21 cellular contexts compared by ENCODE assay signal in genomic region chr1:22236151-22236550, GRCh38.
"Had no signal": no experiment of that assay in that cellular context is flagged by ENCODE, and none has a peak within 500 bp of the region (broad histone marks: within the 10 kb centered on the region; RNA-seq: fewer than 3 reads in every experiment).

No MANE protein-coding gene starts in this region.

- H3K36me3 ChIP-seq: cardiac muscle cell, right lobe of liver, stomach, vagina had no signal

- H3K27ac Mint-ChIP-seq: activated CD4-positive, alpha-beta memory T cell treated with anti-CD3 and anti-CD28 coated beads, Interleukin-2, amount 10 ng/mL, durations not matched to agents 7 days and 5 days; activated CD8-positive, alpha-beta memory T cell treated with anti-CD3 and anti-CD28 coated beads, Interleukin-2, amount 10 ng/mL, durations not matched to agents 7 days and 5 days; activated naive CD8-positive, alpha-beta T cell treated with anti-CD3 and anti-CD28 coated beads for 36 hours; effector memory CD8-positive, alpha-beta T cell; stimulated activated effector memory CD8-positive, alpha-beta T cell treated with anti-CD3 and anti-CD28 coated beads, Interleukin-12 subunit alpha, Interleukin-12 subunit beta, amount 100 ng/mL, for 72 hours had no signal

- H3K4me1 ChIP-seq: foreskin keratinocyte, right lobe of liver had no signal

- H3K4me3 ChIP-seq: cardiac muscle cell, right lobe of liver, smooth muscle cell, stomach, vagina had no signal

- H3K9me3 Mint-ChIP-seq: activated CD4-positive, alpha-beta memory T cell treated with anti-CD3 and anti-CD28 coated beads, Interleukin-2, amount 10 ng/mL, durations not matched to agents 7 days and 5 days; activated naive CD8-positive, alpha-beta T cell treated with anti-CD3 and anti-CD28 coated beads for 36 hours; effector memory CD8-positive, alpha-beta T cell; neural crest cell; stimulated activated effector memory CD8-positive, alpha-beta T cell treated with anti-CD3 and anti-CD28 coated beads, Interleukin-12 subunit alpha, Interleukin-12 subunit beta, amount 100 ng/mL, for 72 hours had no signal

- H3K36me3 Mint-ChIP-seq: activated CD8-positive, alpha-beta memory T cell treated with anti-CD3 and anti-CD28 coated beads, Interleukin-2, amount 10 ng/mL, durations not matched to agents 7 days and 5 days; activated naive CD8-positive, alpha-beta T cell treated with anti-CD3 and anti-CD28 coated beads for 36 hours; stimulated activated effector memory CD8-positive, alpha-beta T cell treated with anti-CD3 and anti-CD28 coated beads, Interleukin-12 subunit alpha, Interleukin-12 subunit beta, amount 100 ng/mL, for 72 hours had no signal

- H3K4me3 Mint-ChIP-seq: activated CD4-positive, alpha-beta memory T cell treated with anti-CD3 and anti-CD28 coated beads, Interleukin-2, amount 10 ng/mL, durations not matched to agents 7 days and 5 days; activated CD8-positive, alpha-beta memory T cell treated with anti-CD3 and anti-CD28 coated beads, Interleukin-2, amount 10 ng/mL, durations not matched to agents 7 days and 5 days; activated naive CD8-positive, alpha-beta T cell treated with anti-CD3 and anti-CD28 coated beads for 36 hours; effector memory CD8-positive, alpha-beta T cell; neural crest cell; stimulated activated effector memory CD8-positive, alpha-beta T cell treated with anti-CD3 and anti-CD28 coated beads, Interleukin-12 subunit alpha, Interleukin-12 subunit beta, amount 100 ng/mL, for 72 hours had no signal

- H3K4me1 Mint-ChIP-seq: activated CD4-positive, alpha-beta memory T cell treated with anti-CD3 and anti-CD28 coated beads, Interleukin-2, amount 10 ng/mL, durations not matched to agents 7 days and 5 days; activated CD8-positive, alpha-beta memory T cell treated with anti-CD3 and anti-CD28 coated beads, Interleukin-2, amount 10 ng/mL, durations not matched to agents 7 days and 5 days; activated naive CD8-positive, alpha-beta T cell treated with anti-CD3 and anti-CD28 coated beads for 36 hours; neural crest cell; stimulated activated effector memory CD8-positive, alpha-beta T cell treated with anti-CD3 and anti-CD28 coated beads, Interleukin-12 subunit alpha, Interleukin-12 subunit beta, amount 100 ng/mL, for 72 hours had no signal

- H3K27ac ChIP-seq: cardiac muscle cell, foreskin keratinocyte, right lobe of liver, stomach, vagina had no signal

- DNase-seq: activated CD4-positive, alpha-beta memory T cell treated with anti-CD3 and anti-CD28 coated beads, Interleukin-2, amount 10 ng/mL, durations not matched to agents 7 days and 5 days; activated CD4-positive, alpha-beta T cell treated with anti-CD3 and anti-CD28 coated beads for 48 hours; activated CD4-positive, CD25-positive, alpha-beta regulatory T cell; activated CD8-positive, alpha-beta memory T cell treated with anti-CD3 and anti-CD28 coated beads, Interleukin-2, amount 10 ng/mL, durations not matched to agents 7 days and 5 days; activated naive CD4-positive, alpha-beta T cell; activated naive CD8-positive, alpha-beta T cell treated with anti-CD3 and anti-CD28 coated beads for 36 hours; amniotic stem cell; effector memory CD8-positive, alpha-beta T cell; foreskin keratinocyte; hypothalamus; islet precursor cell; left colon; stimulated activated CD4-positive, alpha-beta T cell treated with anti-CD3 and anti-CD28 coated beads, Interleukin-4, amount 100 ng/mL, for 24 hours; stomach; trophoblast cell had no signal

- H3K9me3 ChIP-seq: right lobe of liver, stomach, vagina had no signal

- H3K27me3 ChIP-seq: vagina had no signal

- ATAC-seq: activated CD8-positive, alpha-beta memory T cell treated with anti-CD3 and anti-CD28 coated beads, Interleukin-2, amount 10 ng/mL, durations not matched to agents 7 days and 5 days; effector memory CD8-positive, alpha-beta T cell; foreskin keratinocyte; left colon; right lobe of liver; stimulated activated effector memory CD8-positive, alpha-beta T cell treated with anti-CD3 and anti-CD28 coated beads, Interleukin-12 subunit alpha, Interleukin-12 subunit beta, amount 100 ng/mL, for 72 hours had no signal
